ENCODE assay signal across 16 cellular contexts in the genomic region with DNA sequence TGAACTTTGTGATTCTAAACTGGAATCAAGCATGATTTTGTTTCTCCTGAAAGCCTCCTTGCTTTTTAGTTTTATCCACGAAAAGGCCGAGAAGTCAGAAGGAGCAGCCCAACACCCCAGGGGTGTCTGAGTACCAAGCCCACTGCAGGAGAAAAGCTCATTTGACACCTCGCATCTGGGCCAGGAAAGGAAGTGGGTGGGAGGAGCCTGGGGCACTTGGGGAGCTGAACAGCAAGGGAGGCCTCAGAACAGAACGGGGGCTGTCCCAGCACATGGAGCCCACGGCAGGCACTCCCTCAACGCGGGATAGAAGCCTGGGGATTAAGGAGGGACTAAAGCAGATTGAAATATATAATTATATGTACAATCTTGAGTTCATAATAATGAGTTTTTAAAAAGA. TPM values are rescaled to one million over a fixed set of nuclear protein-coding genes. Genes with fewer than 3 reads are reported as not detected.
DNase-seq lines count a peak whose midpoint lies in the region; ATAC-seq and TF ChIP-seq lines count a peak whose summit lies in the region.
"Had no signal": no experiment of that assay in that cellular context is flagged by ENCODE, and none has a peak within 500 bp of the region (broad histone marks: within the 10 kb centered on the region; RNA-seq: fewer than 3 reads in every experiment).

No MANE protein-coding gene starts in this region.

- no peak overlapping the region for H2AFZ ChIP-seq in mesenchymal stem cell (ENCODE audit: low read depth, low read length)
- H2AFZ ChIP-seq: GM23248 had no signal

- H2BK12ac ChIP-seq in mesenchymal stem cell (ENCODE audit: low read length in 2 of 2): no peak overlapping the region

- intact Hi-C loops in heart right ventricle (cut with DNase I): no loop called here
- intact Hi-C loops in Right ventricle myocardium inferior (cut with DNase I): no loop called here

- H3K79me1 ChIP-seq in mesenchymal stem cell (replicated peaks; ENCODE audit: low read length, poor library complexity, severe bottlenecking): no peaks in the 10 kb centered on the region

- H3K9ac ChIP-seq in mesenchymal stem cell (ENCODE audit: low read length): no peak overlapping the region
- no peak overlapping the region for H3K9ac ChIP-seq in subcutaneous abdominal adipose tissue (ENCODE audit: low read length in 5 of 5)
- H3K9ac ChIP-seq: GM23248 had no signal

- H3K4ac ChIP-seq in mesenchymal stem cell (ENCODE audit: low read depth in 1 of 2, low read length in 2 of 2): no peak overlapping the region

- H4K91ac ChIP-seq in mesenchymal stem cell (ENCODE audit: low read length): no peak overlapping the region

- H3K14ac ChIP-seq in mesenchymal stem cell (ENCODE audit: low read length in 2 of 2): peak overlapping the region in 1 of 2 experiments; percentile 37

- H3K9me3 ChIP-seq in heart right ventricle: peaks cover 0 to 10% (median 0%) of the 10 kb centered on the region in 11 donors
- peaks cover 11% of the 10 kb centered on the region for H3K9me3 ChIP-seq in mesenchymal stem cell (ENCODE audit: control insufficient read depth, low read length)
- H3K9me3 ChIP-seq in subcutaneous abdominal adipose tissue (ENCODE audit: control insufficient read depth in 5 of 5, low read length in 5 of 5): peaks cover 0 to 2% (median 0%) of the 10 kb centered on the region in 5 donors

- no peak overlapping the region for H2AK5ac ChIP-seq in mesenchymal stem cell (ENCODE audit: low read length, severe bottlenecking)

- H3K27me3 ChIP-seq in heart right ventricle: peaks cover 0 to 5% (median 0%) of the 10 kb centered on the region in 7 donors
- H3K27me3 ChIP-seq in mesenchymal stem cell (ENCODE audit: control insufficient read depth in 1 of 2, insufficient read depth in 1 of 2, low read length in 2 of 2): peaks cover 0 to 39% of the 10 kb centered on the region in 2 experiments
- peaks cover 0 to 5% (median 0%) of the 10 kb centered on the region in 5 donors for H3K27me3 ChIP-seq in subcutaneous abdominal adipose tissue (ENCODE audit: control insufficient read depth in 5 of 5, insufficient read depth in 4 of 5, low read length in 5 of 5)

- no peak for TF ChIP-seq CTCF in heart right ventricle (IDR thresholded peaks at IDR 0.05)

- WGBS in heart right ventricle, 2 donors: 65 to 70% methylated on average over 7 of the region's 7 CpGs
- 81% methylated on average over 3 of the region's 7 CpGs for WGBS in mesenchymal stem cell

- H3K36me3 ChIP-seq in heart right ventricle (no peaks in the 10 kb centered on the region), mesenchymal stem cell (ENCODE audit: control insufficient read depth in 1 of 2, insufficient read depth in 2 of 2, low read depth in 1 of 2, low read length in 2 of 2) (no peaks in the 10 kb centered on the region), subcutaneous abdominal adipose tissue (ENCODE audit: control insufficient read depth in 5 of 5, insufficient read depth in 5 of 5, low read length in 5 of 5) (no peaks in the 10 kb centered on the region)

- H4K8ac ChIP-seq in mesenchymal stem cell (ENCODE audit: low read length): peak overlapping the region; percentile 67

- no peak overlapping the region for H3K4me2 ChIP-seq in mesenchymal stem cell (ENCODE audit: low read length, poor library complexity, severe bottlenecking)

- H2BK120ac ChIP-seq in mesenchymal stem cell (ENCODE audit: low read depth, low read length): no peak overlapping the region

- H3K4me1 ChIP-seq in heart right ventricle: peaks cover 0 to 35% (median 14%) of the 10 kb centered on the region in 9 donors
- H3K4me1 ChIP-seq in mesenchymal stem cell (ENCODE audit: control insufficient read depth, insufficient read depth, low read depth, low read length): peaks cover 3% of the 10 kb centered on the region
- H3K4me1 ChIP-seq in subcutaneous abdominal adipose tissue (ENCODE audit: control insufficient read depth in 5 of 5, insufficient read depth in 5 of 5, low read length in 5 of 5): peaks cover 0 to 28% (median 0%) of the 10 kb centered on the region in 5 donors

- H2BK5ac ChIP-seq in mesenchymal stem cell (ENCODE audit: low read depth, low read length, poor library complexity, severe bottlenecking): no peak overlapping the region

- DNase-seq in heart right ventricle (no peak), Right ventricle myocardium inferior (ENCODE audit: missing footprints) (no peak), dermis blood vessel endothelial cell (peak; percentile 61), mesenchymal stem cell (no peak), hypothalamus (lab: John Stamatoyannopoulos, UW) (no peak), ecto neural progenitor cell (ENCODE audit: low spot score) (no peak)
- DNase-seq: CD4-positive, CD25-positive, alpha-beta regulatory T cell; DMS53; GF-D8; GM23248 had no signal

- H2BK15ac ChIP-seq in mesenchymal stem cell (ENCODE audit: low read depth, poor library complexity, severe bottlenecking): no peak overlapping the region

- H3K4me3 ChIP-seq in heart right ventricle (no peak overlapping the region), mesenchymal stem cell (ENCODE audit: insufficient read depth in 1 of 2, low read depth in 1 of 2, low read length in 2 of 2) (no peak overlapping the region), subcutaneous abdominal adipose tissue (ENCODE audit: low read depth in 1 of 5, low read length in 5 of 5) (no peak overlapping the region)
- H3K4me3 ChIP-seq: GM23248 had no signal

- no peak overlapping the region for H3K23ac ChIP-seq in mesenchymal stem cell (ENCODE audit: low read length in 2 of 2)

- H3K27ac ChIP-seq in heart right ventricle (peak overlapping the region in 8 of 10 donors; percentile 8 to 82 (median 50)), mesenchymal stem cell (ENCODE audit: low read length, poor library complexity, severe bottlenecking) (no peak overlapping the region), subcutaneous abdominal adipose tissue (ENCODE audit: low read depth, low read length) (peak overlapping the region; percentile 26)
- H3K27ac ChIP-seq: GM23248, HL-60 had no signal

- no peak overlapping the region for H3K18ac ChIP-seq in mesenchymal stem cell (ENCODE audit: low read depth in 1 of 2, low read length in 2 of 2)

- peak in 4 of 8 donors; percentile 42 to 65 (median 56) for ATAC-seq in heart right ventricle
- ATAC-seq in Right ventricle myocardium inferior: no peak
- ATAC-seq in GM18861 (IDR thresholded peaks at IDR 0.05; ENCODE audit: unreplicated experiment): no peak

RNA-seq across cellular contexts. Expression of gene KIF25, which starts 6.6 kb away (rescaled TPM):
- under 1 TPM in 6 of 10 donors, not detected in 4; 0.18 to 0.80 (median 0.39) TPM for total RNA-seq in heart right ventricle
- polyA plus RNA-seq in heart right ventricle: under 1 TPM; 0.38 to 0.95 TPM
- total RNA-seq in Right ventricle myocardium inferior: not detected
- not detected in 2 replicates for total RNA-seq in dermis blood vessel endothelial cell
- 0.40 TPM for polyA plus RNA-seq in mesenchymal stem cell (2013, experiment 1 of 2)
- 0.63 TPM for polyA plus RNA-seq in mesenchymal stem cell (2013, experiment 2 of 2)
- total RNA-seq: A172; CD4-positive, CD25-positive, alpha-beta regulatory T cell; GM23248 had no signal
- polyA plus RNA-seq: AG04450; BJ; CD4-positive, CD25-positive, alpha-beta regulatory T cell; GM23248 had no signal
